In the genomic region with DNA sequence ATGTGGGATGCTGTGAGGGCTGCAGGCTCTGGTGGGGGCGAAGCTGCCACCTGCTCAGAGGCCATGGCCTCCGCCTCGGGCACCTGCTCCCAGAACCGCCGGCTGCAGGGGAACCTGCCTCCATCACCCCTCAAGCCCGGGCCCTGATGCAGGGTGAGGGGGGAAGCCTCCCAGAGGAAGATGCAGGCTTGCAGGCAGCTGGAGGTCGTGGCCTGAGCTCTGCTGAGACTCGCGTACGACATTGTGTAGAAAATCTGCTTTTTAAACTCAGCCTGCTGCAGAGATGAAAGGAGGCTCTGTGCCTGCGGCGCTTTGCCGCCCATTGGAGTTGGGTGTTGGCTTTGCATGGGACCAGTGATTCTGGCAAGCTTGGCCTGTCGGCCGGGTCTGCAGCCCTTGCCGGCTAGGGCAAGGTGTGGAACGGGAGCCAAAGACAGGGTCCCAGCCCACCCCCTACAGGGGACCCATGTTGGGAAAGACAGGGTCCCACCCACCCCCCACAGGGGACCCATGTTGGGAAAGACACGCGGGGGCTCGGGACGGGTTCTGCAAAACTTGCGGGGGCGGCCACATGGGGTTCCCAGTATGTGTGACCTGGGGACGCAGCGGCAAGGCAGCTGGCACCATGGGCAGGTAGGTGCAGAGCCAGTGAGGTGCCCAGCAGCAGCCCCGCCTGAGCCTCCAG, we compare ENCODE assay signal across 29 cellular contexts. TPM values are rescaled to one million over a fixed set of nuclear protein-coding genes. Genes with fewer than 3 reads are reported as not detected.
DNase-seq lines count a peak whose midpoint lies in the region; ATAC-seq and TF ChIP-seq lines count a peak whose summit lies in the region.
"Had no signal": no experiment of that assay in that cellular context is flagged by ENCODE, and none has a peak within 500 bp of the region (broad histone marks: within the 10 kb centered on the region; RNA-seq: fewer than 3 reads in every experiment).

No MANE protein-coding gene starts in this region.

- intact Hi-C loops in heart left ventricle (cut with DNase I) (no loop called here), cardiac septum (cut with DNase I) (no loop called here)

- H2BK12ac ChIP-seq in mesenchymal stem cell (ENCODE audit: low read length in 2 of 2), result no peak overlapping the region

- no peak overlapping the region for H3K14ac ChIP-seq in mesenchymal stem cell (ENCODE audit: low read length in 2 of 2)

- H3K4me2 ChIP-seq in mesenchymal stem cell (ENCODE audit: low read length, poor library complexity, severe bottlenecking), result no peak overlapping the region
- H3K4me2 ChIP-seq: KMS-11 had no signal

- H3K27me3 ChIP-seq in heart left ventricle (no peaks in the 10 kb centered on the region), mesenchymal stem cell (ENCODE audit: control insufficient read depth in 1 of 2, insufficient read depth in 1 of 2, low read length in 2 of 2) (peaks cover 0 to 44% of the 10 kb centered on the region in 2 experiments)
- H3K27me3 ChIP-seq: brain microvascular endothelial cell, tibial nerve had no signal

- H4K8ac ChIP-seq in mesenchymal stem cell (ENCODE audit: low read length), result no peak overlapping the region

- no peak overlapping the region for H4K91ac ChIP-seq in mesenchymal stem cell (ENCODE audit: low read length)

- WGBS in heart left ventricle, 4 donors, result 84 to 96% (median 90%) methylated on average over 12 to 26 of the region's 26 CpGs
- WGBS in mesenchymal stem cell, result 89% methylated on average over 26 of the region's 26 CpGs

- TF ChIP-seq CTCF in heart left ventricle (IDR thresholded peaks at IDR 0.05), result no peak

- DNase-seq in heart left ventricle, result peak in 3 of 5 donors; percentile 22 to 60 (median 24)
- no peak for DNase-seq in cardiac septum (ENCODE audit: low spot score)
- peak; percentile 20 for DNase-seq in medulla oblongata (ENCODE audit: extremely low spot score)
- DNase-seq in mesenchymal stem cell, result no peak
- DNase-seq in NCI-H146 (lab: John Stamatoyannopoulos, UW), result no peak
- DNase-seq in dermis blood vessel endothelial cell, result no peak
- DNase-seq: activated CD4-positive, alpha-beta T cell treated with anti-CD3 and anti-CD28 coated beads for 48 hours; activated naive CD4-positive, alpha-beta T cell; activated T-cell treated with anti-CD3 and anti-CD28 coated beads, Interleukin-2, amount 50 U/mL, for 4 hours; AML-193; brain microvascular endothelial cell; COR-L47; DMS79; effector CD8-positive, alpha-beta T cell; erythroblast; foreskin melanocyte; GOT3; islet precursor cell; NCI-H1436 treated with DMSO at 0.1 percent for 48 hours; NCI-H524 treated with DMSO at 0.1 percent for 48 hours; stimulated activated CD4-positive, alpha-beta T cell treated with anti-CD3 and anti-CD28 coated beads, Interleukin-12 subunit alpha, Interleukin-12 subunit beta, amount 100 ng/mL, for 4 hours; stimulated activated CD4-positive, alpha-beta T cell treated with anti-CD3 and anti-CD28 coated beads, Interleukin-4, amount 100 ng/mL, for 24 hours; stimulated activated naive CD4-positive, alpha-beta T cell had no signal

- H3K36me3 ChIP-seq in heart left ventricle (no peaks in the 10 kb centered on the region), mesenchymal stem cell (ENCODE audit: control insufficient read depth in 1 of 2, insufficient read depth in 2 of 2, low read depth in 1 of 2, low read length in 2 of 2) (no peaks in the 10 kb centered on the region)
- H3K36me3 ChIP-seq: brain microvascular endothelial cell, tibial nerve had no signal

- no peak overlapping the region for H3K18ac ChIP-seq in mesenchymal stem cell (ENCODE audit: low read depth in 1 of 2, low read length in 2 of 2)

- H3K23ac ChIP-seq in mesenchymal stem cell (ENCODE audit: low read length in 2 of 2), result no peak overlapping the region

- no peak overlapping the region for H3K4me3 ChIP-seq in heart left ventricle
- H3K4me3 ChIP-seq in skin epidermis, result no peak overlapping the region
- H3K4me3 ChIP-seq in mesenchymal stem cell (ENCODE audit: insufficient read depth in 1 of 2, low read depth in 1 of 2, low read length in 2 of 2), result no peak overlapping the region
- H3K4me3 ChIP-seq: GM12878, tibial nerve had no signal

- H3K9ac ChIP-seq in mesenchymal stem cell (ENCODE audit: low read length), result no peak overlapping the region
- H3K9ac ChIP-seq: KMS-11 had no signal

- no peak overlapping the region for H2BK120ac ChIP-seq in mesenchymal stem cell (ENCODE audit: low read depth, low read length)

- H2BK5ac ChIP-seq in mesenchymal stem cell (ENCODE audit: low read depth, low read length, poor library complexity, severe bottlenecking), result no peak overlapping the region

- H3K4me1 ChIP-seq in heart left ventricle, result peaks cover 0 to 27% (median 9%) of the 10 kb centered on the region in 12 donors
- peaks cover 14% of the 10 kb centered on the region for H3K4me1 ChIP-seq in mesenchymal stem cell (ENCODE audit: control insufficient read depth, insufficient read depth, low read depth, low read length)

- ATAC-seq in heart left ventricle, result no peak
- ATAC-seq in HG03342 (IDR thresholded peaks at IDR 0.05; ENCODE audit: unreplicated experiment), result no peak
- ATAC-seq: GM12878, Panc1 had no signal

- H3K9me3 ChIP-seq in heart left ventricle (no peaks in the 10 kb centered on the region), mesenchymal stem cell (ENCODE audit: control insufficient read depth, low read length) (no peaks in the 10 kb centered on the region)
- H3K9me3 ChIP-seq: tibial nerve had no signal

- no peak overlapping the region for H2AFZ ChIP-seq in mesenchymal stem cell (ENCODE audit: low read depth, low read length)

- H3K4ac ChIP-seq in mesenchymal stem cell (ENCODE audit: low read depth in 1 of 2, low read length in 2 of 2), result no peak overlapping the region

- H2BK15ac ChIP-seq in mesenchymal stem cell (ENCODE audit: low read depth, poor library complexity, severe bottlenecking), result no peak overlapping the region

- no peaks in the 10 kb centered on the region for H3K79me1 ChIP-seq in mesenchymal stem cell (replicated peaks; ENCODE audit: low read length, poor library complexity, severe bottlenecking)

- no peak for TF ChIP-seq POLR2A in heart left ventricle (IDR thresholded peaks at IDR 0.05)

- peak overlapping the region in 2 of 12 donors; percentile 27 for H3K27ac ChIP-seq in heart left ventricle
- peak overlapping the region in 18 of 21 experiments; percentile 6 to 89 (median 71) for H3K27ac ChIP-seq in skin epidermis
- H3K27ac ChIP-seq in mesenchymal stem cell (ENCODE audit: low read length, poor library complexity, severe bottlenecking), result no peak overlapping the region
- H3K27ac ChIP-seq: brain microvascular endothelial cell, KMS-11 had no signal

- H2AK5ac ChIP-seq in mesenchymal stem cell (ENCODE audit: low read length, severe bottlenecking), result no peak overlapping the region

RNA-seq across cellular contexts. Expression of a gene that starts 55.6 kb away (rescaled TPM):
- total RNA-seq in heart left ventricle (10 to 100 TPM; 38.5 to 53.1 (median 47.1) TPM), cardiac septum (35.8 TPM), dermis blood vessel endothelial cell (24.8 and 32.7 TPM in 2 replicates)
- polyA plus RNA-seq in heart left ventricle, result 10 to 100 TPM; 63.8 to 77.8 TPM
- 14.7 TPM for polyA plus RNA-seq in mesenchymal stem cell (2013, experiment 1 of 2)
- 15.1 TPM for polyA plus RNA-seq in mesenchymal stem cell (2013, experiment 2 of 2)

Comparison
In these comparisons a context has a peak if more than half of its experiments do, and no peak if none do; other contexts are left out.
1. DNase-seq: peak in heart left ventricle (3 of 5) and medulla oblongata (single experiment); none in cardiac septum (single experiment), mesenchymal stem cell (single experiment), NCI-H146 (single experiment) and dermis blood vessel endothelial cell (single experiment).